8 cellular contexts compared by ENCODE assay signal in genomic region chr10:61903184-61903990, GRCh38. TPM values are rescaled to one million over a fixed set of nuclear protein-coding genes. Genes with fewer than 3 reads are reported as not detected.
DNase-seq lines count a peak whose midpoint lies in the region; ATAC-seq, FAIRE-seq and TF ChIP-seq lines count a peak whose summit lies in the region.

No MANE protein-coding gene starts in this region.

- POLR2A ChIA-PET in CD8-positive, alpha-beta T cell (lab: Charles Lee): interaction anchor here (0.7 to 2.2 kb wide), 13 partner anchors 22 to 365 kb away, joined by 3 to 8 read pairs (median 4); partner anchors contain the start of gene RTKN2

- peaks cover 17% of the 10 kb centered on the region for H3K36me3 Mint-ChIP-seq in CD8-positive, alpha-beta T cell
- peaks cover 50% of the 10 kb centered on the region for H3K36me3 Mint-ChIP-seq in activated naive CD4-positive, alpha-beta T cell treated with anti-CD3 and anti-CD28 coated beads for 36 hours (ENCODE audit: low read depth)

- peak overlapping the region; percentile 97 for H3K27ac Mint-ChIP-seq in CD8-positive, alpha-beta T cell
- H3K27ac Mint-ChIP-seq in activated naive CD4-positive, alpha-beta T cell treated with anti-CD3 and anti-CD28 coated beads for 36 hours: peak overlapping the region; percentile 100

- H3K9me3 ChIP-seq in CD8-positive, alpha-beta T cell (ENCODE audit: low read length): no peaks in the 10 kb centered on the region
- H3K9me3 ChIP-seq in tibial artery: no peaks in the 10 kb centered on the region

- intact Hi-C loops in CD8-positive, alpha-beta T cell (cut with DNase I, micrococcal nuclease): loop anchor here (1.0 to 10.0 kb wide), 11 partner anchors 9 to 1996 kb away; partner anchors contain the start of genes EGR2 (in 2 of the 2), CCDC6 (in 1 of the 2) and NRBF2 (in 1 of the 2)
- intact Hi-C loops in activated naive CD4-positive, alpha-beta T cell treated with anti-CD3 and anti-CD28 coated beads for 36 hours (cut with micrococcal nuclease): loop anchor here (5.0 to 10.0 kb wide), 5 partner anchors 779 to 1996 kb away; partner anchors contain the start of gene CCDC6
- intact Hi-C loops in tibial artery (cut with DNase I; ENCODE audit: low total_unique reads): loop anchor here (5.0 to 10.0 kb wide), 3 partner anchors 91 to 181 kb away; no protein-coding TSS in a partner anchor

- no peaks in the 10 kb centered on the region for H3K27me3 ChIP-seq in CD8-positive, alpha-beta T cell (ENCODE audit: insufficient read depth, low read length)
- no peaks in the 10 kb centered on the region for H3K27me3 ChIP-seq in tibial artery

- CTCF ChIA-PET in CD8-positive, alpha-beta T cell (lab: Charles Lee): interaction anchor here (0.7 to 8.4 kb wide), 14 partner anchors 9 to 341 kb away, joined by 3 to 60 read pairs (median 4); no protein-coding TSS in a partner anchor
- CTCF ChIA-PET in activated naive CD4-positive, alpha-beta T cell treated with anti-CD3 and anti-CD28 coated beads for 36 hours (lab: Charles Lee): interaction anchor here (0.5 to 6.0 kb wide), 10 partner anchors 31 to 342 kb away, joined by 4 to 33 read pairs (median 5); no protein-coding TSS in a partner anchor

- peak; percentile 22 for TF ChIP-seq CTCF in CD8-positive, alpha-beta T cell (IDR thresholded peaks at IDR 0.05)
- peak in 1 of 2 experiments; percentile 32 for TF ChIP-seq CTCF in tibial artery (IDR thresholded peaks at IDR 0.05)

- peaks cover 44% of the 10 kb centered on the region for H3K4me1 Mint-ChIP-seq in CD8-positive, alpha-beta T cell (ENCODE audit: low read depth)
- peaks cover 42% of the 10 kb centered on the region for H3K4me1 Mint-ChIP-seq in activated naive CD4-positive, alpha-beta T cell treated with anti-CD3 and anti-CD28 coated beads for 36 hours (ENCODE audit: low read depth)

- peak overlapping the region; percentile 95 for H3K27ac ChIP-seq in CD8-positive, alpha-beta T cell (ENCODE audit: low read depth, low read length)
- H3K27ac ChIP-seq in tibial artery: peak overlapping the region; percentile 97 to 98

- H3K4me3 Mint-ChIP-seq in CD8-positive, alpha-beta T cell: peak overlapping the region; percentile 84
- peak overlapping the region; percentile 99 for H3K4me3 Mint-ChIP-seq in activated naive CD4-positive, alpha-beta T cell treated with anti-CD3 and anti-CD28 coated beads for 36 hours

- ATAC-seq in CD8-positive, alpha-beta T cell: peak; percentile 41
- ATAC-seq in GM19397 (IDR thresholded peaks at IDR 0.05; ENCODE audit: unreplicated experiment): peak; percentile 65
- ATAC-seq in HG03521 (IDR thresholded peaks at IDR 0.05; ENCODE audit: unreplicated experiment): peak; percentile 51

- H3K36me3 ChIP-seq in CD8-positive, alpha-beta T cell (ENCODE audit: insufficient read depth, low read length): no peaks in the 10 kb centered on the region
- no peaks in the 10 kb centered on the region for H3K36me3 ChIP-seq in tibial artery

- peak; percentile 39 to 76 (median 60) for DNase-seq in CD8-positive, alpha-beta T cell
- DNase-seq in RCC 7860 (ENCODE audit: low spot score) (peak; percentile 44), globus pallidus (ENCODE audit: low spot score) (peak; percentile 66), occipital lobe (lab: John Stamatoyannopoulos, UW) (peak; percentile 49), tibial artery (peak; percentile 40 to 76)
- peak; percentile 74 for DNase-seq in activated naive CD4-positive, alpha-beta T cell treated with anti-CD3 and anti-CD28 coated beads for 36 hours

- no peaks in the 10 kb centered on the region for H3K27me3 Mint-ChIP-seq in CD8-positive, alpha-beta T cell (ENCODE audit: low read depth)
- no peaks in the 10 kb centered on the region for H3K27me3 Mint-ChIP-seq in activated naive CD4-positive, alpha-beta T cell treated with anti-CD3 and anti-CD28 coated beads for 36 hours (ENCODE audit: low read depth)

- no peak for FAIRE-seq in RCC 7860 (lab: Jason Lieb, UNC)

- H3K4me3 ChIP-seq in CD8-positive, alpha-beta T cell (ENCODE audit: low read depth, low read length): peak overlapping the region; percentile 91
- peak overlapping the region; percentile 70 to 89 for H3K4me3 ChIP-seq in tibial artery

- peaks cover 24% of the 10 kb centered on the region for H3K4me1 ChIP-seq in CD8-positive, alpha-beta T cell (ENCODE audit: insufficient read depth, low read length)
- H3K4me1 ChIP-seq in tibial artery: peaks cover 0 to 33% (median 7%) of the 10 kb centered on the region in 4 donors

- H3K9me3 Mint-ChIP-seq in CD8-positive, alpha-beta T cell: no peaks in the 10 kb centered on the region
- no peaks in the 10 kb centered on the region for H3K9me3 Mint-ChIP-seq in activated naive CD4-positive, alpha-beta T cell treated with anti-CD3 and anti-CD28 coated beads for 36 hours

RNA-seq across cellular contexts. Expression of gene ARID5B, which starts 1.9 kb away (rescaled TPM):
- total RNA-seq in CD8-positive, alpha-beta T cell: 10 to 100 TPM; 17.5 to 18.4 TPM
- total RNA-seq in activated naive CD4-positive, alpha-beta T cell treated with anti-CD3 and anti-CD28 coated beads for 36 hours: 10 to 100 TPM; 86.3 to 87.1 TPM
- 27.6 TPM for total RNA-seq in occipital lobe

Comparison
In these comparisons a context has a peak if more than half of its experiments do, and no peak if none do; other contexts are left out.
1. Peak in every context shown above with its lines: DNase-seq, ATAC-seq, H3K4me3 ChIP-seq and H3K27ac ChIP-seq.